In genomic region chr19:29664753-29665214, GRCh38 we compare ENCODE assay signal across 1 cellular context.
TF ChIP-seq lines count a peak whose summit lies in the region.

No MANE protein-coding gene starts in this region.

TF ChIP-seq in SK-N-SH, 30 proteins besides CTCF, POLR2A, EP300 and RAD21 (continued from another document):
- TF ChIP-seq, protein P1, sequence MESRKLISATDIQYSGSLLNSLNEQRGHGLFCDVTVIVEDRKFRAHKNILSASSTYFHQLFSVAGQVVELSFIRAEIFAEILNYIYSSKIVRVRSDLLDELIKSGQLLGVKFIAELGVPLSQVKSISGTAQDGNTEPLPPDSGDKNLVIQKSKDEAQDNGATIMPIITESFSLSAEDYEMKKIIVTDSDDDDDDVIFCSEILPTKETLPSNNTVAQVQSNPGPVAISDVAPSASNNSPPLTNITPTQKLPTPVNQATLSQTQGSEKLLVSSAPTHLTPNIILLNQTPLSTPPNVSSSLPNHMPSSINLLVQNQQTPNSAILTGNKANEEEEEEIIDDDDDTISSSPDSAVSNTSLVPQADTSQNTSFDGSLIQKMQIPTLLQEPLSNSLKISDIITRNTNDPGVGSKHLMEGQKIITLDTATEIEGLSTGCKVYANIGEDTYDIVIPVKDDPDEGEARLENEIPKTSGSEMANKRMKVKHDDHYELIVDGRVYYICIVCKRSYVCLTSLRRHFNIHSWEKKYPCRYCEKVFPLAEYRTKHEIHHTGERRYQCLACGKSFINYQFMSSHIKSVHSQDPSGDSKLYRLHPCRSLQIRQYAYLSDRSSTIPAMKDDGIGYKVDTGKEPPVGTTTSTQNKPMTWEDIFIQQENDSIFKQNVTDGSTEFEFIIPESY (IDR thresholded peaks at IDR 0.05; ENCODE audit: borderline replicate concordance, low read depth) = no peak
- TF ChIP-seq ELF1 (IDR thresholded peaks at IDR 0.05) = no peak
- TF ChIP-seq SIN3A (IDR thresholded peaks at IDR 0.05; ENCODE audit: borderline replicate concordance, low read depth, low read length) = no peak
- no peak for TF ChIP-seq JUND (IDR thresholded peaks at IDR 0.05)
- no peak for TF ChIP-seq NFIC (IDR thresholded peaks at IDR 0.05; ENCODE audit: borderline replicate concordance)
- no peak for TF ChIP-seq RXRA (IDR thresholded peaks at IDR 0.05; ENCODE audit: borderline replicate concordance, low read depth)
- TF ChIP-seq GATA2 (CRISPR knock-in tag; IDR thresholded peaks at IDR 0.05) = no peak
TF ChIP-seq in SK-N-SH: peak in this region for 0.
